In the genomic region with DNA sequence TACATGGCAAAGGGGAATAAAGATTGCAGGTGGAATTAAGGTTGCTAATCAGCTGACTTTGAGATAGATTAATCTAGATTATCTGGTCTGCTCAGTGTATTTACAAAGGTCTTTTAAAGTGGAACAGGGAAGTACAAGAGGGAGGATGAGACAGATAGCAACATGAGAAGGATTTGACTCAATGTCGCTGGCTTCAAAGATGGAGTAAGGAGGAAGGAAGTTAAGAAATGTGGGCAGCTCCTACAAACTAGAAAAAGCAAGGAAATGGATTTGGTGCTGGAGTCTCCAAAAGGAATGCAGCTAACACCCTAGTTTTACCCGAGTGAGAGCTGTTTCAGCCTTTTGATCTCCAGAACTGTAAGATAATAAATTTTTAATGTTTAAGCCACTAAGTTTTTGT, we compare ENCODE assay signal across 24 cellular contexts.
A peak's percentile ranks its signal among the peaks of the same experiment; 100 is the strongest.
DNase-seq lines count a peak whose midpoint lies in the region; ATAC-seq, FAIRE-seq and TF ChIP-seq lines count a peak whose summit lies in the region.
"Had no signal": no experiment of that assay in that cellular context is flagged by ENCODE, and none has a peak within 500 bp of the region (broad histone marks: within the 10 kb centered on the region; RNA-seq: fewer than 3 reads in every experiment).

No MANE protein-coding gene starts in this region.

- TF ChIP-seq CTCF in A549 (IDR thresholded peaks at IDR 0.05): no peak
- TF ChIP-seq CTCF in HL-60 (IDR thresholded peaks at IDR 0.05; ENCODE audit: insufficient read depth, low read length): no peak
- TF ChIP-seq CTCF in RWPE2 (IDR thresholded peaks at IDR 0.05; ENCODE audit: poor library complexity, severe bottlenecking): no peak
- TF ChIP-seq CTCF in fibroblast of mammary gland (conservative IDR thresholded peaks at IDR 0.05; ENCODE audit: control insufficient read depth, insufficient read depth, low read depth, low read length): no peak

- H3K4me1 Mint-ChIP-seq in activated T-helper 2 cell treated with anti-CD3 and anti-CD28 coated beads, Interferon-gamma antibody, Interleukin-2, Interleukin-4, amounts not matched to agents 10 μg/mL and 5 μg/mL and 100 μg/mL, durations not matched to agents 14 hours and 24 hours and 36 hours (ENCODE audit: low read depth): no peaks in the 10 kb centered on the region
- H3K4me1 Mint-ChIP-seq: activated B cell treated with CpG ODN at 0.5 μM for 24 hours; CD4-positive, alpha-beta memory T cell; stimulated activated effector memory CD8-positive, alpha-beta T cell treated with anti-CD3 and anti-CD28 coated beads, Interleukin-12 subunit alpha, Interleukin-12 subunit beta, amount 100 ng/mL, for 72 hours had no signal

- POLR2A ChIA-PET in A549 (lab: Yijun Ruan, JAX): no interaction called here

- no peak for FAIRE-seq in A549 (lab: Jason Lieb, UNC)

- H3K9me3 ChIP-seq in A549 (no peaks in the 10 kb centered on the region), RWPE2 (ENCODE audit: severe bottlenecking) (no peaks in the 10 kb centered on the region)
- H3K9me3 ChIP-seq: body of pancreas, tibial artery had no signal

- H3K27ac Mint-ChIP-seq in activated T-helper 2 cell treated with anti-CD3 and anti-CD28 coated beads, Interferon-gamma antibody, Interleukin-2, Interleukin-4, amounts not matched to agents 10 μg/mL and 5 μg/mL and 100 μg/mL, durations not matched to agents 14 hours and 24 hours and 36 hours: no peak overlapping the region
- H3K27ac Mint-ChIP-seq: activated B cell treated with CpG ODN at 0.5 μM for 24 hours; activated CD8-positive, alpha-beta T cell treated with anti-CD3 and anti-CD28 coated beads, Interleukin-2, amount 10 ng/mL, durations not matched to agents 7 days and 5 days; activated naive CD4-positive, alpha-beta T cell treated with anti-CD3 and anti-CD28 coated beads, Interleukin-2, amount 50 U/mL, for 72 hours; CD4-positive, alpha-beta memory T cell; stimulated activated effector memory CD8-positive, alpha-beta T cell treated with anti-CD3 and anti-CD28 coated beads, Interleukin-12 subunit alpha, Interleukin-12 subunit beta, amount 100 ng/mL, for 72 hours had no signal

- no peaks in the 10 kb centered on the region for H3K9me3 Mint-ChIP-seq in activated T-helper 2 cell treated with anti-CD3 and anti-CD28 coated beads, Interferon-gamma antibody, Interleukin-2, Interleukin-4, amounts not matched to agents 10 μg/mL and 5 μg/mL and 100 μg/mL, durations not matched to agents 14 hours and 24 hours and 36 hours
- H3K9me3 Mint-ChIP-seq: activated T-cell treated with anti-CD3 and anti-CD28 coated beads, Interleukin-2, amount 50 U/mL, for 4 hours had no signal

- no peak for ATAC-seq in A549
- peak; percentile 59; the same call in 2 of the 3 replicates for ATAC-seq in RWPE2 (ENCODE audit: low read depth)
- ATAC-seq: activated CD8-positive, alpha-beta T cell treated with anti-CD3 and anti-CD28 coated beads, Interleukin-2, amount 10 ng/mL, durations not matched to agents 7 days and 5 days; activated naive CD4-positive, alpha-beta T cell treated with anti-CD3 and anti-CD28 coated beads, Interleukin-2, amount 50 U/mL, for 72 hours; activated T-cell treated with anti-CD3 and anti-CD28 coated beads, Interleukin-2, amount 50 U/mL, for 4 hours; body of pancreas; HCT116; stimulated activated effector memory CD8-positive, alpha-beta T cell treated with anti-CD3 and anti-CD28 coated beads, Interleukin-12 subunit alpha, Interleukin-12 subunit beta, amount 100 ng/mL, for 72 hours had no signal

- no peak for DNase-seq in A549 (ENCODE audit: low read depth in 1 of 2, low spot score in 1 of 2)
- peak; percentile 44 to 52 for DNase-seq in HL-60 (ENCODE audit: low read depth in 1 of 2, low spot score in 1 of 2)
- no peak for DNase-seq in RWPE2 (ENCODE audit: low spot score)
- DNase-seq in fibroblast of mammary gland (ENCODE audit: low read depth): peak; percentile 49
- no peak for DNase-seq in NCI-H2227 (lab: John Stamatoyannopoulos, UW; ENCODE audit: unreplicated experiment)
- DNase-seq in HuH-7 (ENCODE audit: low spot score): no peak
- DNase-seq in D341Med (ENCODE audit: low spot score): no peak
- DNase-seq in activated T-helper 2 cell treated with anti-CD3 and anti-CD28 coated beads, Interferon-gamma antibody, Interleukin-2, Interleukin-4, amounts not matched to agents 10 μg/mL and 5 μg/mL and 100 μg/mL, durations not matched to agents 14 hours and 24 hours and 36 hours (ENCODE audit: low spot score): no peak
- DNase-seq: activated B cell treated with CpG ODN at 0.5 μM for 24 hours; activated CD8-positive, alpha-beta T cell treated with anti-CD3 and anti-CD28 coated beads, Interleukin-2, amount 10 ng/mL, durations not matched to agents 7 days and 5 days; activated T-cell treated with anti-CD3 and anti-CD28 coated beads, Interleukin-2, amount 50 U/mL, for 4 hours; body of pancreas; CD4-positive, alpha-beta memory T cell; dermis blood vessel endothelial cell; erythroblast; left ventricle myocardium inferior; NCI-H1694; Right ventricle myocardium superior; stimulated activated CD4-positive, alpha-beta T cell treated with anti-CD3 and anti-CD28 coated beads, Interleukin-15, amount 100 ng/mL, for 24 hours; T-helper 2 cell; tibial artery had no signal

- no peaks in the 10 kb centered on the region for H3K27me3 Mint-ChIP-seq in activated T-helper 2 cell treated with anti-CD3 and anti-CD28 coated beads, Interferon-gamma antibody, Interleukin-2, Interleukin-4, amounts not matched to agents 10 μg/mL and 5 μg/mL and 100 μg/mL, durations not matched to agents 14 hours and 24 hours and 36 hours (ENCODE audit: low read depth)
- H3K27me3 Mint-ChIP-seq: activated B cell treated with CpG ODN at 0.5 μM for 24 hours; CD4-positive, alpha-beta memory T cell had no signal

- intact Hi-C loops in activated T-helper 2 cell treated with anti-CD3 and anti-CD28 coated beads, Interferon-gamma antibody, Interleukin-2, Interleukin-4, amounts not matched to agents 10 μg/mL and 5 μg/mL and 100 μg/mL, durations not matched to agents 14 hours and 24 hours and 36 hours (cut with micrococcal nuclease): no loop called here

- no peak overlapping the region for H3K4me3 ChIP-seq in A549
- no peak overlapping the region for H3K4me3 ChIP-seq in HL-60 (replicated peaks; ENCODE audit: insufficient read depth, low read length)
- H3K4me3 ChIP-seq in RWPE2 (ENCODE audit: severe bottlenecking): no peak overlapping the region
- H3K4me3 ChIP-seq in fibroblast of mammary gland (ENCODE audit: control insufficient read depth, low read depth, low read length): no peak overlapping the region
- H3K4me3 ChIP-seq: body of pancreas, left ventricle myocardium inferior, tibial artery had no signal

- CTCF ChIA-PET in A549 (lab: Yijun Ruan, JAX): no interaction called here

- no peak for TF ChIP-seq RAD21 in A549 (conservative IDR thresholded peaks at IDR 0.05 in 1 of 2, IDR thresholded peaks at IDR 0.05 in 1 of 2)

- H3K27me3 ChIP-seq in HL-60 (ENCODE audit: insufficient read depth, poor library complexity, severe bottlenecking) (no peaks in the 10 kb centered on the region), RWPE2 (ENCODE audit: insufficient read depth, poor library complexity, severe bottlenecking) (no peaks in the 10 kb centered on the region)
- H3K27me3 ChIP-seq: body of pancreas, tibial artery had no signal

- H3K4me2 ChIP-seq in A549: peak overlapping the region; percentile 36; the same call in 2 of the 3 replicates

- no peak for TF ChIP-seq POLR2A in A549 (IDR thresholded peaks at IDR 0.05; ENCODE audit: low read length)

- H3K36me3 Mint-ChIP-seq in activated T-helper 2 cell treated with anti-CD3 and anti-CD28 coated beads, Interferon-gamma antibody, Interleukin-2, Interleukin-4, amounts not matched to agents 10 μg/mL and 5 μg/mL and 100 μg/mL, durations not matched to agents 14 hours and 24 hours and 36 hours (ENCODE audit: low read depth): no peaks in the 10 kb centered on the region
- H3K36me3 Mint-ChIP-seq: activated naive CD4-positive, alpha-beta T cell treated with anti-CD3 and anti-CD28 coated beads, Interleukin-2, amount 50 U/mL, for 72 hours; stimulated activated effector memory CD8-positive, alpha-beta T cell treated with anti-CD3 and anti-CD28 coated beads, Interleukin-12 subunit alpha, Interleukin-12 subunit beta, amount 100 ng/mL, for 72 hours had no signal

- WGBS in A549 (ENCODE audit: missing lambda C conversion rate): 22% methylated on average over 2 of the region's 2 CpGs

- no peaks in the 10 kb centered on the region for H3K4me1 ChIP-seq in A549
- H3K4me1 ChIP-seq in RWPE2 (ENCODE audit: insufficient read depth, poor library complexity, severe bottlenecking): peaks cover 38% of the 10 kb centered on the region
- H3K4me1 ChIP-seq: body of pancreas, left ventricle myocardium inferior, tibial artery had no signal

- H3K4me3 Mint-ChIP-seq in activated T-helper 2 cell treated with anti-CD3 and anti-CD28 coated beads, Interferon-gamma antibody, Interleukin-2, Interleukin-4, amounts not matched to agents 10 μg/mL and 5 μg/mL and 100 μg/mL, durations not matched to agents 14 hours and 24 hours and 36 hours (ENCODE audit: low read depth): no peak overlapping the region
- H3K4me3 Mint-ChIP-seq: activated B cell treated with CpG ODN at 0.5 μM for 24 hours; activated CD8-positive, alpha-beta T cell treated with anti-CD3 and anti-CD28 coated beads, Interleukin-2, amount 10 ng/mL, durations not matched to agents 7 days and 5 days; activated T-cell treated with anti-CD3 and anti-CD28 coated beads, Interleukin-2, amount 50 U/mL, for 4 hours; CD4-positive, alpha-beta memory T cell; stimulated activated effector memory CD8-positive, alpha-beta T cell treated with anti-CD3 and anti-CD28 coated beads, Interleukin-12 subunit alpha, Interleukin-12 subunit beta, amount 100 ng/mL, for 72 hours had no signal

- H3K36me3 ChIP-seq in RWPE2 (ENCODE audit: low read depth): no peaks in the 10 kb centered on the region; the same call in 1 of the 2 replicates
- H3K36me3 ChIP-seq: left ventricle myocardium inferior, tibial artery had no signal

- TF ChIP-seq EP300 in A549 (IDR thresholded peaks at IDR 0.05): no peak

- H3K27ac ChIP-seq in A549 (no peak overlapping the region), HL-60 (replicated peaks) (peak overlapping the region; percentile 18), RWPE2 (ENCODE audit: poor library complexity, severe bottlenecking) (peak overlapping the region; percentile 85)
- H3K27ac ChIP-seq: body of pancreas, left ventricle myocardium inferior, tibial artery had no signal

TF ChIP-seq in A549, 52 proteins besides CTCF, POLR2A, EP300 and RAD21:
- TF ChIP-seq HOXB5 (CRISPR knock-in tag; IDR thresholded peaks at IDR 0.05): no peak

Comparison
In these comparisons a context has a peak if more than half of its experiments do, and no peak if none do; other contexts are left out.
1. DNase-seq: peak in HL-60 (2 of 2) and fibroblast of mammary gland (single experiment); none in A549 (0 of 2), RWPE2 (single experiment), NCI-H2227 (single experiment), HuH-7 (single experiment), D341Med (single experiment) and activated T-helper 2 cell treated with anti-CD3 and anti-CD28 coated beads, Interferon-gamma antibody, Interleukin-2, Interleukin-4, amounts not matched to agents 10 μg/mL and 5 μg/mL and 100 μg/mL, durations not matched to agents 14 hours and 24 hours and 36 hours (single experiment).
2. H3K27ac ChIP-seq: peak in HL-60 (single experiment) and RWPE2 (single experiment); none in A549 (0 of 2).